ENCODE assay signal across 8 cellular contexts in the genomic region with DNA sequence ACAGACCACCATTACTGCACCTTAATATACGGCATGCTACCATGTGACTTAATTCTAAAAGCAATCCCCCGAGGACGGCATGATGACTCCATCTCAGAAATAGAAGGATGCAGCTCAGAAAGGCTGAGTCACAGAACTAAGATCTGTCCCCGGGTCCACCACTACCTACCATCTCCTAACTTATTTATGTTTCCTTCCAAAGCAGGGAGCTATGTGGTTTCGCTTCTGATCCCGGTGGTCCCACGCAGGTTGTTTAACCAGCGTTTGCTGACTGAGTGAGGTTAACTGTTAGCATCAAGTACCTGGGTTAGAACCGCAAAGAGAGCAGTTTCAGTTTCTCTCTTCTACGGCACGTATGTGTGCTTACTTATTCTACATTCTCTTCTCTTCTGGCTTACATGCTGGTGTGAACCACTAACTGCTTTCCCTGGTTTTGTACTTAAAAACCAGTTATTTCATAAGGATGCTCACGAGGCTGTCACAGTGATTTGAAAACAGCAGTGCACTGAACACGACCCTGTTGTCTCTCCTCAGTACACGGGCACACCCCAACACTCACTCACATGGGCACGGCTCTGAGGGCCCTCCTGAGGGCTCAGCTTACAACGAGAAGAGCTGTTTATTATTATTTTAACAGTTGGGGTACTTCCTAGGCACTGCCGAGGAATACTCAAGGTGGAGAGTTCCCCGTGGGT.
DNase-seq lines count a peak whose midpoint lies in the region; ATAC-seq, FAIRE-seq and TF ChIP-seq lines count a peak whose summit lies in the region.

No MANE protein-coding gene starts in this region.

- intact Hi-C loops in activated CD4-positive, alpha-beta T cell treated with anti-CD3 and anti-CD28 coated beads, Interleukin-2, amount 10 ng/mL, durations not matched to agents 24 days and 14 days (cut with micrococcal nuclease) = no loop called here
- intact Hi-C loops in kidney (cut with DNase I) = no loop called here

- no peaks in the 10 kb centered on the region for H3K27me3 Mint-ChIP-seq in activated CD4-positive, alpha-beta T cell treated with anti-CD3 and anti-CD28 coated beads, Interleukin-2, amount 10 ng/mL, durations not matched to agents 24 days and 14 days

- peak; percentile 56 for ATAC-seq in HG03135 (IDR thresholded peaks at IDR 0.05; ENCODE audit: unreplicated experiment)

- H3K27ac Mint-ChIP-seq in activated CD4-positive, alpha-beta T cell treated with anti-CD3 and anti-CD28 coated beads, Interleukin-2, amount 10 ng/mL, durations not matched to agents 24 days and 14 days = peak overlapping the region; percentile 94

- 69% methylated on average over 18 of the region's 18 CpGs for WGBS in urinary bladder

- TF ChIP-seq CTCF in kidney (IDR thresholded peaks at IDR 0.05; ENCODE audit: borderline replicate concordance, extremely low read depth, insufficient read depth) = no peak

- peak overlapping the region; percentile 11 to 44 for H3K4me3 ChIP-seq in kidney (ENCODE audit: low read length in 2 of 2)
- H3K4me3 ChIP-seq in urinary bladder (ENCODE audit: low read depth, low read length) = peak overlapping the region; percentile 20

- H3K27ac ChIP-seq in kidney (ENCODE audit: low read depth in 2 of 2, low read length in 2 of 2) = no peak overlapping the region
- no peak overlapping the region for H3K27ac ChIP-seq in urinary bladder (ENCODE audit: low read depth)

- peaks cover 29% of the 10 kb centered on the region for H3K36me3 Mint-ChIP-seq in activated CD4-positive, alpha-beta T cell treated with anti-CD3 and anti-CD28 coated beads, Interleukin-2, amount 10 ng/mL, durations not matched to agents 24 days and 14 days (ENCODE audit: low read depth)

- H3K4me1 ChIP-seq in kidney (ENCODE audit: control insufficient read depth in 1 of 2, insufficient read depth in 1 of 2, low read depth in 1 of 2, low read length in 2 of 2) (peaks cover 9 to 14% of the 10 kb centered on the region in 2 donors), urinary bladder (ENCODE audit: insufficient read depth) (no peaks in the 10 kb centered on the region)

- H3K9me3 Mint-ChIP-seq in activated CD4-positive, alpha-beta T cell treated with anti-CD3 and anti-CD28 coated beads, Interleukin-2, amount 10 ng/mL, durations not matched to agents 24 days and 14 days = no peaks in the 10 kb centered on the region

- DNase-seq in NCI-H2107 treated with DMSO at 0.1 percent for 48 hours (lab: John Stamatoyannopoulos, UW; ENCODE audit: unreplicated experiment) (peak; percentile 95), NCI-H2107 (lab: John Stamatoyannopoulos, UW) (no peak), kidney (no peak), NCI-H526 treated with DMSO at 0.1 percent for 48 hours (lab: John Stamatoyannopoulos, UW) (no peak), iPS-NIHi7 (ENCODE audit: extremely low spot score) (no peak)
- DNase-seq in activated CD4-positive, alpha-beta T cell treated with anti-CD3 and anti-CD28 coated beads, Interleukin-2, amount 10 ng/mL, durations not matched to agents 24 days and 14 days = peak; percentile 92

- H3K4me1 Mint-ChIP-seq in activated CD4-positive, alpha-beta T cell treated with anti-CD3 and anti-CD28 coated beads, Interleukin-2, amount 10 ng/mL, durations not matched to agents 24 days and 14 days = peaks cover 83% of the 10 kb centered on the region

- no peak overlapping the region for H3K9ac ChIP-seq in kidney (ENCODE audit: low read length in 2 of 2)

- no peaks in the 10 kb centered on the region for H3K36me3 ChIP-seq in kidney (ENCODE audit: control insufficient read depth in 1 of 2, insufficient read depth in 2 of 2, low read length in 2 of 2)
- no peaks in the 10 kb centered on the region for H3K36me3 ChIP-seq in urinary bladder (ENCODE audit: insufficient read depth)

- no peaks in the 10 kb centered on the region for H3K9me3 ChIP-seq in kidney (ENCODE audit: control insufficient read depth in 1 of 2, low read length in 2 of 2)

- FAIRE-seq in kidney (lab: Jason Lieb, UNC) = no peak

- H3K4me3 Mint-ChIP-seq in activated CD4-positive, alpha-beta T cell treated with anti-CD3 and anti-CD28 coated beads, Interleukin-2, amount 10 ng/mL, durations not matched to agents 24 days and 14 days = peak overlapping the region; percentile 80

Comparison
In these comparisons a context has a peak if more than half of its experiments do, and no peak if none do; other contexts are left out.
1. DNase-seq: peak in NCI-H2107 treated with DMSO at 0.1 percent for 48 hours (single experiment) and activated CD4-positive, alpha-beta T cell treated with anti-CD3 and anti-CD28 coated beads, Interleukin-2, amount 10 ng/mL, durations not matched to agents 24 days and 14 days (single experiment); none in NCI-H2107 (single experiment), kidney (single experiment), NCI-H526 treated with DMSO at 0.1 percent for 48 hours (single experiment) and iPS-NIHi7 (single experiment).